ENCODE assay signal across 15 cellular contexts in genomic region chr7:152402384-152403250, GRCh38. TPM values are rescaled to one million over a fixed set of nuclear protein-coding genes. Genes with fewer than 3 reads are reported as not detected.
DNase-seq lines count a peak whose midpoint lies in the region; ATAC-seq and TF ChIP-seq lines count a peak whose summit lies in the region.
"Had no signal": no experiment of that assay in that cellular context is flagged by ENCODE, and none has a peak within 500 bp of the region (broad histone marks: within the 10 kb centered on the region; RNA-seq: fewer than 3 reads in every experiment).

No MANE protein-coding gene starts in this region.

- ATAC-seq in activated T-helper 17 cell treated with anti-CD3 and anti-CD28 coated beads, Interleukin-2, amount 50 U/mL, for 72 hours (replicated peaks): peak; percentile 21
- peak; percentile 1 for ATAC-seq in gastroesophageal sphincter
- peak; percentile 27 for ATAC-seq in stimulated activated effector memory CD8-positive, alpha-beta T cell treated with anti-CD3 and anti-CD28 coated beads, Interleukin-12 subunit alpha, Interleukin-12 subunit beta, amount 100 ng/mL, for 72 hours

- H3K27me3 Mint-ChIP-seq in activated T-helper 17 cell treated with anti-CD3 and anti-CD28 coated beads, Interleukin-2, amount 50 U/mL, for 72 hours: no peaks in the 10 kb centered on the region
- H3K27me3 Mint-ChIP-seq: activated naive CD8-positive, alpha-beta T cell; IgD-negative memory B cell had no signal

- POLR2A ChIA-PET in OCI-LY7 (lab: Charles Lee): no interaction called here

- no peaks in the 10 kb centered on the region for H3K27me3 ChIP-seq in gastroesophageal sphincter

- H3K4me3 ChIP-seq in gastroesophageal sphincter: no peak overlapping the region
- no peak overlapping the region for H3K4me3 ChIP-seq in OCI-LY7 (ENCODE audit: low read depth, low read length, poor library complexity, severe bottlenecking)

- no peak for TF ChIP-seq EP300 in gastroesophageal sphincter (IDR thresholded peaks at IDR 0.05)

- no peak overlapping the region for H3K27ac Mint-ChIP-seq in activated T-helper 17 cell treated with anti-CD3 and anti-CD28 coated beads, Interleukin-2, amount 50 U/mL, for 72 hours
- H3K27ac Mint-ChIP-seq in stimulated activated effector memory CD8-positive, alpha-beta T cell treated with anti-CD3 and anti-CD28 coated beads, Interleukin-12 subunit alpha, Interleukin-12 subunit beta, amount 100 ng/mL, for 72 hours: no peak overlapping the region
- H3K27ac Mint-ChIP-seq: activated naive CD8-positive, alpha-beta T cell; IgD-negative memory B cell had no signal

- intact Hi-C loops in OCI-LY7 (cut with micrococcal nuclease; ENCODE audit: unreplicated experiment): no loop called here

- no peak overlapping the region for H3K4me2 ChIP-seq in OCI-LY7 (ENCODE audit: low read length)

- WGBS in gastroesophageal sphincter (ENCODE audit: low coverage in 1 of 2), 2 donors: 43% methylated on average over 5 of the region's 5 CpGs

- H3K9me2 ChIP-seq in OCI-LY7 (ENCODE audit: insufficient read depth, low read length): no peaks in the 10 kb centered on the region

- H3K4me1 Mint-ChIP-seq in activated T-helper 17 cell treated with anti-CD3 and anti-CD28 coated beads, Interleukin-2, amount 50 U/mL, for 72 hours: peaks cover 10% of the 10 kb centered on the region
- peaks cover 19% of the 10 kb centered on the region for H3K4me1 Mint-ChIP-seq in stimulated activated effector memory CD8-positive, alpha-beta T cell treated with anti-CD3 and anti-CD28 coated beads, Interleukin-12 subunit alpha, Interleukin-12 subunit beta, amount 100 ng/mL, for 72 hours

- H2AFZ ChIP-seq in OCI-LY7 (ENCODE audit: low read length): no peak overlapping the region

- 0 out of 2 replicates have a peak, but pooled peaks cover under 1% of the 10 kb centered on the region for H4K20me1 ChIP-seq in OCI-LY7 (ENCODE audit: insufficient read depth, low read length)

- no peak overlapping the region for H3K4me3 Mint-ChIP-seq in activated T-helper 17 cell treated with anti-CD3 and anti-CD28 coated beads, Interleukin-2, amount 50 U/mL, for 72 hours
- H3K4me3 Mint-ChIP-seq in stimulated activated effector memory CD8-positive, alpha-beta T cell treated with anti-CD3 and anti-CD28 coated beads, Interleukin-12 subunit alpha, Interleukin-12 subunit beta, amount 100 ng/mL, for 72 hours: no peak overlapping the region
- H3K4me3 Mint-ChIP-seq: activated naive CD8-positive, alpha-beta T cell; IgD-negative memory B cell had no signal

- BruUV-seq in OCI-LY7 (replicated peaks; lab: Mats Ljungman, UMichigan): no TSS peak

- H3K4me1 ChIP-seq in gastroesophageal sphincter (peaks cover 0 to 9% (median 0%) of the 10 kb centered on the region in 3 donors), OCI-LY7 (ENCODE audit: insufficient read depth, low read length, poor library complexity, severe bottlenecking) (no peaks in the 10 kb centered on the region)

- no peaks in the 10 kb centered on the region for H3K36me3 ChIP-seq in gastroesophageal sphincter
- H3K36me3 ChIP-seq in OCI-LY7 (ENCODE audit: insufficient read depth, low read length): peaks cover 7% of the 10 kb centered on the region

- H3K27ac ChIP-seq in gastroesophageal sphincter (no peak overlapping the region), OCI-LY7 (ENCODE audit: low read depth, low read length, poor library complexity, severe bottlenecking) (no peak overlapping the region)
- H3K27ac ChIP-seq: C4-2B had no signal

- H3K9me3 Mint-ChIP-seq in activated T-helper 17 cell treated with anti-CD3 and anti-CD28 coated beads, Interleukin-2, amount 50 U/mL, for 72 hours: peaks cover 16% of the 10 kb centered on the region
- peaks cover 14% of the 10 kb centered on the region for H3K9me3 Mint-ChIP-seq in stimulated activated effector memory CD8-positive, alpha-beta T cell treated with anti-CD3 and anti-CD28 coated beads, Interleukin-12 subunit alpha, Interleukin-12 subunit beta, amount 100 ng/mL, for 72 hours

- no peaks in the 10 kb centered on the region for H3K9me3 ChIP-seq in gastroesophageal sphincter
- H3K9me3 ChIP-seq in OCI-LY7 (ENCODE audit: low read length): peaks cover 19% of the 10 kb centered on the region; the same call in 1 of the 2 replicates

- H3K36me3 Mint-ChIP-seq in activated T-helper 17 cell treated with anti-CD3 and anti-CD28 coated beads, Interleukin-2, amount 50 U/mL, for 72 hours (ENCODE audit: low read depth): no peaks in the 10 kb centered on the region
- H3K36me3 Mint-ChIP-seq in stimulated activated effector memory CD8-positive, alpha-beta T cell treated with anti-CD3 and anti-CD28 coated beads, Interleukin-12 subunit alpha, Interleukin-12 subunit beta, amount 100 ng/mL, for 72 hours: peaks cover 4% of the 10 kb centered on the region
- H3K36me3 Mint-ChIP-seq: IgD-negative memory B cell had no signal

- CTCF ChIA-PET in OCI-LY7 (lab: Charles Lee; ENCODE audit: unreplicated experiment): no interaction called here

- TF ChIP-seq CTCF in GM13977 (IDR thresholded peaks at IDR 0.05; ENCODE audit: extremely low read depth, insufficient read depth, missing control alignments) (no peak), gastroesophageal sphincter (IDR thresholded peaks at IDR 0.05) (no peak), OCI-LY7 (conservative IDR thresholded peaks at IDR 0.05; ENCODE audit: low read length) (no peak)

- in situ Hi-C loops in GM13977 (cut with MboI; ENCODE audit: low pct_unique_long_range_greater_than_20kb, low sequenced_read_pairs, unreplicated experiment): no loop called here

- TF ChIP-seq POLR2A in gastroesophageal sphincter (IDR thresholded peaks at IDR 0.05): no peak

- DNase-seq in GM13977 (ENCODE audit: low spot score) (peak; percentile 31), NCI-H146 treated with DMSO at 0.1 percent for 48 hours (lab: John Stamatoyannopoulos, UW; ENCODE audit: unreplicated experiment) (no peak), OCI-LY7 (ENCODE audit: low spot score) (no peak)
- DNase-seq in stimulated activated effector memory CD8-positive, alpha-beta T cell treated with anti-CD3 and anti-CD28 coated beads, Interleukin-12 subunit alpha, Interleukin-12 subunit beta, amount 100 ng/mL, for 72 hours (ENCODE audit: low spot score in 2 of 2): no peak
- DNase-seq in activated CD4-positive, alpha-beta T cell treated with anti-CD3 and anti-CD28 coated beads, Interleukin-2, amount 50 U/mL, for 1 hour: no peak
- DNase-seq in activated effector memory CD4-positive, alpha-beta T cell treated with Interleukin-2 at 50 U/mL for 16 hours: no peak
- DNase-seq: NCI-H1694 treated with DMSO at 0.1 percent for 48 hours; NCI-H774; stimulated activated CD4-positive, alpha-beta T cell treated with anti-CD3 and anti-CD28 coated beads, Interleukin-2, amount 100 ng/mL, for 48 hours; stimulated activated naive CD4-positive, alpha-beta T cell had no signal

- H3K79me2 ChIP-seq in OCI-LY7 (ENCODE audit: insufficient read depth, low read depth, low read length): peaks cover 93% of the 10 kb centered on the region

RNA-seq across cellular contexts. Expression of gene KMT2C, which starts 33.2 kb away (rescaled TPM):
- 100 to 1,000 TPM in 1 of 2 donors, 10 to 100 TPM in 1; 52.1 to 106 TPM for total RNA-seq in activated T-helper 17 cell treated with anti-CD3 and anti-CD28 coated beads, Interleukin-2, amount 50 U/mL, for 72 hours
- total RNA-seq in gastroesophageal sphincter (10 to 100 TPM; 63.0 to 84.8 (median 75.5) TPM), OCI-LY7 (2022) (86.8 and 105 TPM in 2 replicates)
- total RNA-seq in OCI-LY7 (2014; rRNA removed; shearing (Covaris generic)): 47.5 and 51.9 TPM in 2 replicates
